10 cellular contexts compared by ENCODE assay signal in genomic region chr2:148653437-148653836, GRCh38. TPM values are rescaled to one million over a fixed set of nuclear protein-coding genes. Genes with fewer than 3 reads are reported as not detected.
DNase-seq lines count a peak whose midpoint lies in the region; ATAC-seq and TF ChIP-seq lines count a peak whose summit lies in the region.
"Had no signal": no experiment of that assay in that cellular context is flagged by ENCODE, and none has a peak within 500 bp of the region (broad histone marks: within the 10 kb centered on the region; RNA-seq: fewer than 3 reads in every experiment).

No MANE protein-coding gene starts in this region.

- H3K9me3 Mint-ChIP-seq in CD14-positive monocyte = no peaks in the 10 kb centered on the region
- no peaks in the 10 kb centered on the region for H3K9me3 Mint-ChIP-seq in T-helper 2 cell treated with Interferon-gamma antibody and Interleukin-4, amounts not matched to agents 5 μg/mL and 100 μg/mL, for 36 hours

- peak overlapping the region; percentile 32 to 61 for H3K4me3 Mint-ChIP-seq in CD14-positive monocyte
- peak overlapping the region; percentile 36 for H3K4me3 Mint-ChIP-seq in T-helper 2 cell treated with Interferon-gamma antibody and Interleukin-4, amounts not matched to agents 5 μg/mL and 100 μg/mL, for 36 hours

- no peaks in the 10 kb centered on the region for H3K36me3 ChIP-seq in psoas muscle (ENCODE audit: insufficient read depth in 1 of 2, low read depth in 1 of 2)

- TF ChIP-seq CTCF in CD14-positive monocyte (IDR thresholded peaks at IDR 0.05) = no peak
- no peak for TF ChIP-seq CTCF in psoas muscle (IDR thresholded peaks at IDR 0.05)

- 37 to 56% (median 39%) methylated on average over 2 of the region's 2 CpGs for WGBS in psoas muscle, 3 donors

- DNase-seq in CD14-positive monocyte (ENCODE audit: low spot score) (no peak), activated gamma-delta T cell treated with Interleukin-2 at 50 U/mL for 16 hours (no peak), DMS79 (lab: John Stamatoyannopoulos, UW) (no peak), NCI-H1436 treated with DMSO at 0.1 percent for 48 hours (lab: John Stamatoyannopoulos, UW) (no peak), psoas muscle (no peak)
- no peak for DNase-seq in T-helper 2 cell treated with Interferon-gamma antibody and Interleukin-4, amounts not matched to agents 5 μg/mL and 100 μg/mL, for 36 hours (ENCODE audit: low spot score)
- DNase-seq: posterior cingulate gyrus had no signal

- H3K36me3 Mint-ChIP-seq in CD14-positive monocyte = peaks cover 0 to 2% of the 10 kb centered on the region in 2 donors
- peaks cover 5% of the 10 kb centered on the region for H3K36me3 Mint-ChIP-seq in T-helper 2 cell treated with Interferon-gamma antibody and Interleukin-4, amounts not matched to agents 5 μg/mL and 100 μg/mL, for 36 hours (ENCODE audit: low read depth)

- ATAC-seq in GM19023 (IDR thresholded peaks at IDR 0.05; ENCODE audit: unreplicated experiment) (peak; percentile 90), HG02970 (IDR thresholded peaks at IDR 0.05; ENCODE audit: low FRiP score, unreplicated experiment) (peak; percentile 67), psoas muscle (no peak)
- ATAC-seq: esophagus mucosa had no signal

- no peak overlapping the region for H3K27ac ChIP-seq in psoas muscle

- H3K27me3 ChIP-seq in psoas muscle (ENCODE audit: insufficient read depth in 3 of 3, low read length in 2 of 3) = no peaks in the 10 kb centered on the region

- intact Hi-C loops in CD14-positive monocyte (cut with micrococcal nuclease) (no loop called here), psoas muscle (cut with DNase I) (no loop called here)

- H3K9me3 ChIP-seq in psoas muscle = no peaks in the 10 kb centered on the region

- H3K4me3 ChIP-seq in psoas muscle = no peak overlapping the region

- H3K4me1 ChIP-seq in psoas muscle = peaks cover 89% of the 10 kb centered on the region

- H3K27ac Mint-ChIP-seq in CD14-positive monocyte = peak overlapping the region in 4 of 7 donors; percentile 1 to 75 (median 27)
- H3K27ac Mint-ChIP-seq in T-helper 2 cell treated with Interferon-gamma antibody and Interleukin-4, amounts not matched to agents 5 μg/mL and 100 μg/mL, for 36 hours = no peak overlapping the region

- H3K4me1 Mint-ChIP-seq in CD14-positive monocyte = peaks cover 69% of the 10 kb centered on the region
- H3K4me1 Mint-ChIP-seq in T-helper 2 cell treated with Interferon-gamma antibody and Interleukin-4, amounts not matched to agents 5 μg/mL and 100 μg/mL, for 36 hours (ENCODE audit: low read depth) = peaks cover 74% of the 10 kb centered on the region

- peaks cover 0 to 3% (median 0%) of the 10 kb centered on the region in 3 donors for H3K27me3 Mint-ChIP-seq in CD14-positive monocyte (ENCODE audit: low read depth in 3 of 3)
- no peaks in the 10 kb centered on the region for H3K27me3 Mint-ChIP-seq in T-helper 2 cell treated with Interferon-gamma antibody and Interleukin-4, amounts not matched to agents 5 μg/mL and 100 μg/mL, for 36 hours (ENCODE audit: low read depth)

RNA-seq across cellular contexts. Expression of gene EPC2, which starts 8.9 kb away (rescaled TPM):
- polyA plus RNA-seq in CD14-positive monocyte = 1 to 10 TPM; 1.4 to 2.0 TPM
- 10 to 100 TPM; 15.7 to 21.4 (median 16.9) TPM for total RNA-seq in psoas muscle
- 10 to 100 TPM in 2 of 3 donors, 1 to 10 TPM in 1; 6.3 to 10.7 (median 10.1) TPM for polyA plus RNA-seq in psoas muscle

Comparison
In these comparisons a context has a peak if more than half of its experiments do, and no peak if none do; other contexts are left out.
1. ATAC-seq: peak in GM19023 (single experiment) and HG02970 (single experiment); none in psoas muscle (0 of 4).